ENCODE assay signal across 21 cellular contexts in genomic region chr1:116806671-116807070, GRCh38. TPM values are rescaled to one million over a fixed set of nuclear protein-coding genes. Genes with fewer than 3 reads are reported as not detected.
DNase-seq lines count a peak whose midpoint lies in the region; ATAC-seq and TF ChIP-seq lines count a peak whose summit lies in the region.
"Had no signal": no experiment of that assay in that cellular context is flagged by ENCODE, and none has a peak within 500 bp of the region (broad histone marks: within the 10 kb centered on the region; RNA-seq: fewer than 3 reads in every experiment).

No MANE protein-coding gene starts in this region.

- H3K27me3 Mint-ChIP-seq in activated naive CD8-positive, alpha-beta T cell treated with anti-CD3 and anti-CD28 coated beads for 36 hours = no peaks in the 10 kb centered on the region
- H3K27me3 Mint-ChIP-seq: brain had no signal

- no peak for TF ChIP-seq CTCF in Peyer's patch (IDR thresholded peaks at IDR 0.05)

- H3K9me3 ChIP-seq in Peyer's patch = no peaks in the 10 kb centered on the region
- H3K9me3 ChIP-seq: MG63 had no signal

- H3K4me1 Mint-ChIP-seq in activated naive CD8-positive, alpha-beta T cell treated with anti-CD3 and anti-CD28 coated beads for 36 hours = peaks cover 78% of the 10 kb centered on the region

- H3K36me3 Mint-ChIP-seq in activated naive CD8-positive, alpha-beta T cell treated with anti-CD3 and anti-CD28 coated beads for 36 hours = peaks cover 61% of the 10 kb centered on the region
- H3K36me3 Mint-ChIP-seq: brain, neural progenitor cell had no signal

- no peaks in the 10 kb centered on the region for H3K4me1 ChIP-seq in Peyer's patch
- H3K4me1 ChIP-seq: neural progenitor cell had no signal

- peak overlapping the region; percentile 94 for H3K27ac Mint-ChIP-seq in activated naive CD8-positive, alpha-beta T cell treated with anti-CD3 and anti-CD28 coated beads for 36 hours
- H3K27ac Mint-ChIP-seq: neural progenitor cell had no signal

- H3K9me3 Mint-ChIP-seq in activated naive CD8-positive, alpha-beta T cell treated with anti-CD3 and anti-CD28 coated beads for 36 hours = peaks cover 2% of the 10 kb centered on the region
- H3K9me3 Mint-ChIP-seq: H9 had no signal

- no peaks in the 10 kb centered on the region for H3K36me3 ChIP-seq in Peyer's patch
- H3K36me3 ChIP-seq: MG63, neural progenitor cell had no signal

- ATAC-seq in GM18868 (IDR thresholded peaks at IDR 0.05; ENCODE audit: unreplicated experiment) = peak; percentile 18
- ATAC-seq in HG03196 (IDR thresholded peaks at IDR 0.05; ENCODE audit: unreplicated experiment) = no peak
- ATAC-seq in GM21367 (IDR thresholded peaks at IDR 0.05; ENCODE audit: unreplicated experiment) = no peak
- ATAC-seq in HG02759 (IDR thresholded peaks at IDR 0.05; ENCODE audit: unreplicated experiment) = no peak
- ATAC-seq: Right ventricle myocardium inferior had no signal

- peak overlapping the region; percentile 62 to 74 (median 68) for H3K27ac ChIP-seq in Peyer's patch
- H3K27ac ChIP-seq in skin epidermis = peak overlapping the region in 16 of 21 experiments; percentile 9 to 94 (median 52)
- H3K27ac ChIP-seq: neural progenitor cell had no signal

- no peaks in the 10 kb centered on the region for H3K27me3 ChIP-seq in Peyer's patch
- H3K27me3 ChIP-seq: neural progenitor cell had no signal

- peak overlapping the region; percentile 91 for H3K4me3 Mint-ChIP-seq in activated naive CD8-positive, alpha-beta T cell treated with anti-CD3 and anti-CD28 coated beads for 36 hours
- H3K4me3 Mint-ChIP-seq: brain, H9, neural progenitor cell had no signal

- no peak for TF ChIP-seq POLR2A in Peyer's patch (IDR thresholded peaks at IDR 0.05)

- no peak for DNase-seq in Peyer's patch
- no peak for DNase-seq in activated naive CD8-positive, alpha-beta T cell treated with anti-CD3 and anti-CD28 coated beads for 36 hours
- DNase-seq: activated gamma-delta T cell, AML-193, H9, head of caudate nucleus, MG63, NCI-H187, NCI-H446 treated with DMSO at 0.1 percent for 48 hours, retina had no signal

- no peak overlapping the region for H3K4me3 ChIP-seq in Peyer's patch
- H3K4me3 ChIP-seq in skin epidermis = no peak overlapping the region
- H3K4me3 ChIP-seq: MG63, neural progenitor cell had no signal

RNA-seq across cellular contexts. Expression of gene CD2, which starts 52.4 kb away (rescaled TPM):
- total RNA-seq in Peyer's patch = 10 to 100 TPM in 3 of 4 donors, 1 to 10 TPM in 1; 9.6 to 36.3 (median 20.9) TPM
- total RNA-seq in activated naive CD8-positive, alpha-beta T cell treated with anti-CD3 and anti-CD28 coated beads for 36 hours = 100 to 1,000 TPM; 291 TPM
- total RNA-seq: dermis microvascular lymphatic vessel endothelial cell, fibroblast of lung, H9, temporal lobe had no signal

Comparison
In these comparisons a context has a peak if more than half of its experiments do, and no peak if none do; other contexts are left out.
1. RNA of gene CD2, which starts 52.4 kb away (total RNA-seq): 291 TPM in activated naive CD8-positive, alpha-beta T cell treated with anti-CD3 and anti-CD28 coated beads for 36 hours; 9.6 to 36.3 TPM in Peyer's patch; every median in the first group is over 4 times any median in the second.